ENCODE assay signal across 17 cellular contexts in genomic region chr4:74996996-74997395, GRCh38.
DNase-seq lines count a peak whose midpoint lies in the region; ATAC-seq and TF ChIP-seq lines count a peak whose summit lies in the region.
"Had no signal": no experiment of that assay in that cellular context is flagged by ENCODE, and none has a peak within 500 bp of the region (broad histone marks: within the 10 kb centered on the region; RNA-seq: fewer than 3 reads in every experiment).

No MANE protein-coding gene starts in this region.

- no peak overlapping the region for H3K4me2 ChIP-seq in mammary epithelial cell (ENCODE audit: insufficient read depth, low read depth, low read length)
- H3K4me2 ChIP-seq: BLaER1 treated with 17β-estradiol and CSF1 and Interleukin-3, amounts not matched to agents 10 nM and 100 nM had no signal

- H3K4me1 ChIP-seq in mammary epithelial cell (ENCODE audit: insufficient read depth, low read length): peaks cover 5% of the 10 kb centered on the region
- H3K4me1 ChIP-seq in psoas muscle: peaks cover 7% of the 10 kb centered on the region
- H3K4me1 ChIP-seq: BLaER1 treated with 17β-estradiol and CSF1 and Interleukin-3, amounts not matched to agents 10 nM and 100 nM had no signal

- H3K36me3 ChIP-seq in mammary epithelial cell (ENCODE audit: insufficient read depth, low read length) (no peaks in the 10 kb centered on the region), psoas muscle (ENCODE audit: insufficient read depth in 1 of 2, low read depth in 1 of 2) (no peaks in the 10 kb centered on the region)
- H3K36me3 ChIP-seq: BLaER1 treated with 17β-estradiol and CSF1 and Interleukin-3, amounts not matched to agents 10 nM and 100 nM had no signal

- TF ChIP-seq CTCF in mammary epithelial cell (conservative IDR thresholded peaks at IDR 0.05 in 1 of 2, IDR thresholded peaks at IDR 0.05 in 1 of 2; ENCODE audit: extremely low read depth in 1 of 2, insufficient read depth in 1 of 2, low read depth in 1 of 2, low read length in 2 of 2) (peak in 1 of 2 donors; percentile 5), psoas muscle (IDR thresholded peaks at IDR 0.05) (no peak)

- H2AFZ ChIP-seq in mammary epithelial cell (ENCODE audit: low read depth, low read length): no peak overlapping the region

- H3K4me3 ChIP-seq in mammary epithelial cell (replicated peaks in 1 of 3; ENCODE audit: insufficient read depth in 1 of 3, low read depth in 2 of 3, low read length in 3 of 3): no peak overlapping the region
- no peak overlapping the region for H3K4me3 ChIP-seq in psoas muscle
- H3K4me3 ChIP-seq: BLaER1 treated with 17β-estradiol and CSF1 and Interleukin-3, amounts not matched to agents 10 nM and 100 nM had no signal

- H3K79me2 ChIP-seq in mammary epithelial cell (ENCODE audit: insufficient read depth, low read length): no peaks in the 10 kb centered on the region

- in situ Hi-C loops in mammary epithelial cell (cut with MboI; ENCODE audit: low sequenced_read_pairs in 2 of 2): no loop called here

- dilution Hi-C loops in mammary epithelial cell (cut with HindIII; ENCODE audit: low sequenced_read_pairs): no loop called here

- H4K20me1 ChIP-seq in mammary epithelial cell (ENCODE audit: insufficient read depth, low read length): no peaks in the 10 kb centered on the region
- H4K20me1 ChIP-seq: BLaER1 treated with 17β-estradiol and CSF1 and Interleukin-3, amounts not matched to agents 10 nM and 100 nM had no signal

- H3K27me3 ChIP-seq in mammary epithelial cell (ENCODE audit: insufficient read depth, low read length) (no peaks in the 10 kb centered on the region), psoas muscle (ENCODE audit: insufficient read depth in 3 of 3, low read length in 2 of 3) (no peaks in the 10 kb centered on the region)
- H3K27me3 ChIP-seq: BLaER1 treated with 17β-estradiol and CSF1 and Interleukin-3, amounts not matched to agents 10 nM and 100 nM had no signal

- H3K27ac ChIP-seq in mammary epithelial cell (ENCODE audit: insufficient read depth, low read depth, low read length) (no peak overlapping the region), psoas muscle (no peak overlapping the region)
- H3K27ac ChIP-seq: 22Rv1; BLaER1 treated with 17β-estradiol and CSF1 and Interleukin-3, amounts not matched to agents 10 nM and 100 nM had no signal

- BruUV-seq in mammary epithelial cell (replicated peaks; lab: Mats Ljungman, UMichigan): no TSS peak

- CTCF ChIA-PET in mammary epithelial cell (lab: Charles Lee; ENCODE audit: low non-redundant PET): no interaction called here

- H3K9me3 ChIP-seq in mammary epithelial cell (replicated peaks; ENCODE audit: insufficient read depth, low read length) (no peaks in the 10 kb centered on the region), psoas muscle (no peaks in the 10 kb centered on the region)

- DNase-seq in NCI-H1694 treated with DMSO at 0.1 percent for 48 hours (lab: John Stamatoyannopoulos, UW): peak; percentile 18
- DNase-seq in NCI-H1694 (lab: John Stamatoyannopoulos, UW): no peak
- DNase-seq in mammary epithelial cell: peak; percentile 8
- peak; percentile 29 for DNase-seq in iPS-NIHi11 (ENCODE audit: low spot score)
- peak; percentile 25 for DNase-seq in superior temporal gyrus (ENCODE audit: extremely low spot score)
- no peak for DNase-seq in psoas muscle
- DNase-seq in stimulated activated CD4-positive, alpha-beta T cell treated with anti-CD3 and anti-CD28 coated beads, Interleukin-12 subunit alpha, Interleukin-12 subunit beta, amount 100 ng/mL, for 4 hours: no peak
- DNase-seq in stimulated activated CD4-positive, alpha-beta T cell treated with anti-CD3 and anti-CD28 coated beads, Interleukin-1b, Interleukin-23, amount 100 ng/mL, for 48 hours: no peak
- DNase-seq: DMS 273 treated with DMSO at 0.1 percent for 48 hours, HCEC 1CT, NCI-H1436 treated with DMSO at 0.1 percent for 48 hours, NCI-H748 treated with DMSO at 0.1 percent for 48 hours, SHP77 had no signal

- intact Hi-C loops in mammary epithelial cell (cut with micrococcal nuclease): no loop called here
- intact Hi-C loops in psoas muscle (cut with DNase I): no loop called here

- ATAC-seq in psoas muscle: no peak
- ATAC-seq: Panc1, SK-N-SH treated with all-trans-retinoic acid at 6 μM for 48 hours had no signal

- H3K9ac ChIP-seq in mammary epithelial cell (ENCODE audit: insufficient read depth, low read length): no peak overlapping the region
- H3K9ac ChIP-seq: BLaER1 treated with 17β-estradiol and CSF1 and Interleukin-3, amounts not matched to agents 10 nM and 100 nM had no signal

- 0% methylated on average over 1 of the region's 1 CpG for WGBS in mammary epithelial cell (ENCODE audit: low coverage, missing lambda C conversion rate)
- WGBS in psoas muscle, 3 donors: 36 to 70% (median 46%) methylated on average over 1 of the region's 1 CpG

Comparison
In these comparisons a context has a peak if more than half of its experiments do, and no peak if none do; other contexts are left out.
1. DNase-seq: peak in NCI-H1694 treated with DMSO at 0.1 percent for 48 hours (single experiment), mammary epithelial cell (single experiment), iPS-NIHi11 (single experiment) and superior temporal gyrus (single experiment); none in NCI-H1694 (single experiment), psoas muscle (0 of 2), stimulated activated CD4-positive, alpha-beta T cell treated with anti-CD3 and anti-CD28 coated beads, Interleukin-12 subunit alpha, Interleukin-12 subunit beta, amount 100 ng/mL, for 4 hours (single experiment) and stimulated activated CD4-positive, alpha-beta T cell treated with anti-CD3 and anti-CD28 coated beads, Interleukin-1b, Interleukin-23, amount 100 ng/mL, for 48 hours (single experiment).